ENCODE assay signal across 15 cellular contexts in genomic region chr3:177713921-177714900, GRCh38.
DNase-seq lines count a peak whose midpoint lies in the region; ATAC-seq and TF ChIP-seq lines count a peak whose summit lies in the region.
"Had no signal": no experiment of that assay in that cellular context is flagged by ENCODE, and none has a peak within 500 bp of the region (broad histone marks: within the 10 kb centered on the region; RNA-seq: fewer than 3 reads in every experiment).

No MANE protein-coding gene starts in this region.

- H3K9me3 ChIP-seq in OCI-LY3 (ENCODE audit: insufficient read depth, low read length): no peaks in the 10 kb centered on the region
- no peaks in the 10 kb centered on the region for H3K9me3 ChIP-seq in trophoblast cell (ENCODE audit: insufficient read depth, low read depth, low read length)
- H3K9me3 ChIP-seq: breast epithelium, heart left ventricle had no signal

- H3K27me3 ChIP-seq in OCI-LY3 (ENCODE audit: low read depth, low read length) (no peaks in the 10 kb centered on the region), trophoblast cell (ENCODE audit: insufficient read depth, low read length) (no peaks in the 10 kb centered on the region)
- H3K27me3 ChIP-seq: breast epithelium, heart left ventricle had no signal

- H4K20me1 ChIP-seq in OCI-LY3 (ENCODE audit: insufficient read depth, low read length): no peaks in the 10 kb centered on the region

- H2AFZ ChIP-seq in OCI-LY3 (ENCODE audit: low read depth, low read length) (no peak overlapping the region), trophoblast cell (ENCODE audit: insufficient read depth, low read length, poor library complexity) (peak overlapping the region; percentile 35)

- peak overlapping the region; percentile 53 for H4K8ac ChIP-seq in trophoblast cell (ENCODE audit: low read depth, low read length)

- peaks cover 16% of the 10 kb centered on the region for H3K4me1 ChIP-seq in OCI-LY3 (ENCODE audit: low read length)
- H3K4me1 ChIP-seq in trophoblast cell (ENCODE audit: control insufficient read depth in 1 of 2, insufficient read depth in 2 of 2, low read length in 2 of 2): peaks cover 5 to 6% of the 10 kb centered on the region in 2 experiments
- H3K4me1 ChIP-seq: breast epithelium had no signal

- H3K18ac ChIP-seq in trophoblast cell (ENCODE audit: low read length): no peak overlapping the region

- no peak overlapping the region for H3K14ac ChIP-seq in trophoblast cell (ENCODE audit: low read length)

- peak overlapping the region; percentile 79 for H4K91ac ChIP-seq in trophoblast cell (ENCODE audit: low read depth, low read length)

- no peak overlapping the region for H3K23ac ChIP-seq in trophoblast cell (ENCODE audit: low read length)

- H2BK120ac ChIP-seq in trophoblast cell (ENCODE audit: insufficient read depth, low read length, poor library complexity): peak overlapping the region; percentile 63

- H3K4ac ChIP-seq in trophoblast cell (ENCODE audit: low read depth, low read length): no peak overlapping the region

- H3K79me1 ChIP-seq in trophoblast cell (ENCODE audit: low read length): peaks cover 9% of the 10 kb centered on the region

- H2BK12ac ChIP-seq in trophoblast cell (ENCODE audit: low read length): peak overlapping the region; percentile 91

- no peaks in the 10 kb centered on the region for H3K79me2 ChIP-seq in OCI-LY3 (ENCODE audit: low read length)
- peaks cover 1% of the 10 kb centered on the region for H3K79me2 ChIP-seq in trophoblast cell (ENCODE audit: control insufficient read depth, insufficient read depth, low read length, poor library complexity)

- H2AK5ac ChIP-seq in trophoblast cell (ENCODE audit: low read length): no peak overlapping the region

- no peak overlapping the region for H3K4me3 ChIP-seq in OCI-LY3 (ENCODE audit: low read length)
- no peak overlapping the region for H3K4me3 ChIP-seq in trophoblast cell (ENCODE audit: low read depth, low read length)
- H3K4me3 ChIP-seq: breast epithelium, heart left ventricle had no signal

- no CpG with 5 or more reads among the region's 3 CpGs for WGBS in trophoblast cell (ENCODE audit: extremely low coverage, insufficient coverage, insufficient read length)

- peak; percentile 37 for DNase-seq in GM03348 (ENCODE audit: low spot score)
- peak; percentile 20 for DNase-seq in epidermal melanocyte (ENCODE audit: insufficient read length, low spot score)
- no peak for DNase-seq in trophoblast cell
- no peak for DNase-seq in LoVo (ENCODE audit: low spot score)
- DNase-seq: activated effector memory CD4-positive, alpha-beta T cell treated with anti-CD3 and anti-CD28 coated beads, Interleukin-2, amount 50 U/mL, for 16 hours; CD4-positive, CD25-positive, alpha-beta regulatory T cell; heart left ventricle; naive thymus-derived CD4-positive, alpha-beta T cell; NCI-H1105 treated with DMSO at 0.1 percent for 48 hours; SHP77 treated with DMSO at 0.1 percent for 48 hours; stimulated activated naive B cell treated with anti-CD40 and anti-IgM and Interleukin-4, amounts not matched to agents 10 μg/mL and 1 μg/mL and 100 μg/mL, for 72 hours had no signal

- H3K9ac ChIP-seq in OCI-LY3 (ENCODE audit: low read length) (no peak overlapping the region), trophoblast cell (ENCODE audit: low read length) (no peak overlapping the region)

- TF ChIP-seq CTCF in OCI-LY3 (IDR thresholded peaks at IDR 0.05; ENCODE audit: low read depth, low read length): no peak

- peak overlapping the region; percentile 47; the same call in 1 of the 2 replicates for H3K4me2 ChIP-seq in OCI-LY3 (ENCODE audit: low read length)
- no peak overlapping the region for H3K4me2 ChIP-seq in trophoblast cell (ENCODE audit: low read length)

- peak overlapping the region; percentile 88 for H2BK5ac ChIP-seq in trophoblast cell (ENCODE audit: low read depth, low read length, poor library complexity)

- no peak for ATAC-seq in HG03571 (IDR thresholded peaks at IDR 0.05; ENCODE audit: unreplicated experiment)
- ATAC-seq in HG03108 (IDR thresholded peaks at IDR 0.05; ENCODE audit: unreplicated experiment): no peak

- no peak overlapping the region for H4K12ac ChIP-seq in trophoblast cell (ENCODE audit: low read depth, low read length)

- H3K27ac ChIP-seq in OCI-LY3 (ENCODE audit: low read length) (no peak overlapping the region), trophoblast cell (ENCODE audit: low read depth, low read length) (peak overlapping the region; percentile 68)
- H3K27ac ChIP-seq: breast epithelium had no signal

- H3K36me3 ChIP-seq in OCI-LY3 (replicated peaks; ENCODE audit: low read depth, low read length): no peaks in the 10 kb centered on the region
- H3K36me3 ChIP-seq in trophoblast cell (ENCODE audit: control insufficient read depth in 1 of 2, insufficient read depth in 2 of 2, low read length in 2 of 2): no peaks in the 10 kb centered on the region
- H3K36me3 ChIP-seq: breast epithelium, heart left ventricle had no signal

Comparison
In these comparisons a context has a peak if more than half of its experiments do, and no peak if none do; other contexts are left out.
1. DNase-seq: peak in GM03348 (single experiment) and epidermal melanocyte (single experiment); none in trophoblast cell (0 of 2) and LoVo (single experiment).